30 cellular contexts compared by ENCODE assay signal in the genomic region with DNA sequence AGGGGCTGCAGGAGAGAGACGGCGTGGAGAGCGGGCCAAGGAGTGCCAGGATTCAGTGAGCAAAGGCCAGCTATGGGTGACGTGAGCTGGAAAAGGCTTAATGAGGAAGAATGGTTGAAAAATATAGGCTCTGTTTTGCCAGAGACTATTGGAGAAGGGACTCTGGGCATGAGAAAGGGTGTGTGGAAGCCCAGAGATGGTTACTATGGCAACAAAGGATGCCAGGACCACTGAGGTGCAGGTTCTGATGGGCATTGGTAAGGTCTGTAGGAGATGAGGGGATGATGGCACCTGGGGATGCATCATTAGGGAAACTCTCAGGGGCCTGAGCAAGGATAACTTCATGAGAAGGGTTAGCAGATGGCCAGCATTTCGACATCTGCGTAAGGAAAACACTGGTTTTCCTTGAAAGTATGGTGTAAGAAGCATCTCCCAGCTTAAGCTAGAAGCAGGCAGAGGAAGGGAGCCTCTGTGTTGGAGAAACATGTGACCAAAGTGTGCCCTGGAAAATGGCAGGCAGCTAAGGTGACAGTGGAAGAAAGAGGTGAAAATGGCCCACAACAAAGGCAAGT. TPM values are rescaled to one million over a fixed set of nuclear protein-coding genes. Genes with fewer than 3 reads are reported as not detected.
DNase-seq lines count a peak whose midpoint lies in the region; ATAC-seq, FAIRE-seq and TF ChIP-seq lines count a peak whose summit lies in the region.
"Had no signal": no experiment of that assay in that cellular context is flagged by ENCODE, and none has a peak within 500 bp of the region (broad histone marks: within the 10 kb centered on the region; RNA-seq: fewer than 3 reads in every experiment).

No MANE protein-coding gene starts in this region.

- BruUV-seq in K562 (replicated peaks; lab: Mats Ljungman, UMichigan) = no TSS peak

- TF ChIP-seq RAD21 in K562 (CRISPR knock-in tag; conservative IDR thresholded peaks at IDR 0.05 in 1 of 2, IDR thresholded peaks at IDR 0.05 in 1 of 2) = no peak

- H3K4me3 ChIP-seq in K562 (no peak overlapping the region), prostate gland (no peak overlapping the region), mucosa of descending colon (no peak overlapping the region)
- H3K4me3 ChIP-seq: testis, vagina had no signal

- POLR2A ChIA-PET in K562 (lab: Yijun Ruan, JAX) = interaction anchor here (0.9 to 1.1 kb wide), 3 partner anchors 11 to 28 kb away, joined by 3 read pairs; no protein-coding TSS in a partner anchor
- POLR2A ChIA-PET in activated CD8-positive, alpha-beta T cell treated with anti-CD3 and anti-CD28 coated beads, Interleukin-2, amount 10 ng/mL, durations not matched to agents 7 days and 5 days (lab: Charles Lee) = no interaction called here
- POLR2A ChIA-PET in activated CD4-positive, alpha-beta T cell treated with anti-CD3 and anti-CD28 coated beads for 36 hours (lab: Charles Lee) = no interaction called here

- H3K27ac ChIP-seq in K562 (ENCODE audit: extremely low read depth, low read depth, low read length) = no peak overlapping the region
- H3K27ac ChIP-seq in prostate gland = peak overlapping the region; percentile 43 to 60
- H3K27ac ChIP-seq: 22Rv1, HL-60, vagina had no signal

- no peak overlapping the region for H3K9ac ChIP-seq in K562 (ENCODE audit: insufficient read depth in 1 of 2, low read depth in 2 of 2, low read length in 2 of 2)

- no peak for ATAC-seq in K562
- ATAC-seq in activated CD8-positive, alpha-beta T cell treated with anti-CD3 and anti-CD28 coated beads, Interleukin-2, amount 10 ng/mL, durations not matched to agents 7 days and 5 days = no peak
- ATAC-seq in mucosa of descending colon = no peak
- ATAC-seq in activated CD4-positive, alpha-beta T cell treated with anti-CD3 and anti-CD28 coated beads for 36 hours = no peak
- ATAC-seq: left colon, PC-3, sciatic nerve had no signal

- in situ Hi-C loops in K562 (cut with MboI) = no loop called here

- H3K27ac Mint-ChIP-seq in activated CD8-positive, alpha-beta T cell treated with anti-CD3 and anti-CD28 coated beads, Interleukin-2, amount 10 ng/mL, durations not matched to agents 7 days and 5 days = no peak overlapping the region
- H3K27ac Mint-ChIP-seq in activated CD4-positive, alpha-beta T cell treated with anti-CD3 and anti-CD28 coated beads for 36 hours = no peak overlapping the region
- H3K27ac Mint-ChIP-seq: CD4-positive, alpha-beta T cell had no signal

- H3K27me3 ChIP-seq in K562 (ENCODE audit: control insufficient read depth in 2 of 2, insufficient read depth in 2 of 2, low read length in 2 of 2) = peaks cover 32 to 37% of the 10 kb centered on the region in 2 experiments; a peak in 3 of 5 replicates
- no peaks in the 10 kb centered on the region for H3K27me3 ChIP-seq in prostate gland (replicated peaks; ENCODE audit: insufficient read depth)
- H3K27me3 ChIP-seq: testis, vagina had no signal

- no peak for TF ChIP-seq EP300 in K562 (IDR thresholded peaks at IDR 0.05; ENCODE audit: low read length)

- TF ChIP-seq POLR2A in K562 (conservative IDR thresholded peaks at IDR 0.05) = no peak
- TF ChIP-seq POLR2A in prostate gland (IDR thresholded peaks at IDR 0.05) = no peak

- H3K4me3 Mint-ChIP-seq in activated CD8-positive, alpha-beta T cell treated with anti-CD3 and anti-CD28 coated beads, Interleukin-2, amount 10 ng/mL, durations not matched to agents 7 days and 5 days = no peak overlapping the region
- H3K4me3 Mint-ChIP-seq in activated CD4-positive, alpha-beta T cell treated with anti-CD3 and anti-CD28 coated beads for 36 hours = no peak overlapping the region
- H3K4me3 Mint-ChIP-seq: CD4-positive, alpha-beta T cell had no signal

- intact Hi-C loops in K562 (cut with micrococcal nuclease) = no loop called here
- intact Hi-C loops in prostate gland (cut with DNase I) = no loop called here
- intact Hi-C loops in mucosa of descending colon (cut with DNase I, micrococcal nuclease) = no loop called here
- intact Hi-C loops in activated CD4-positive, alpha-beta T cell treated with anti-CD3 and anti-CD28 coated beads for 36 hours (cut with DNase I, micrococcal nuclease) = no loop called here

- no peak overlapping the region for H2AFZ ChIP-seq in K562 (ENCODE audit: low read depth, low read length)

- H3K9me3 ChIP-seq in K562 (replicated peaks; ENCODE audit: control insufficient read depth, insufficient read depth, low read depth, low read length) (no peaks in the 10 kb centered on the region), prostate gland (no peaks in the 10 kb centered on the region), mucosa of descending colon (no peaks in the 10 kb centered on the region)
- H3K9me3 ChIP-seq: testis, vagina had no signal

- WGBS in K562 (ENCODE audit: insufficient coverage, low coverage, missing lambda C conversion rate) = 4% methylated on average over 6 of the region's 6 CpGs
- WGBS in prostate gland = 97% methylated on average over 6 of the region's 6 CpGs

- H3K4me1 ChIP-seq in K562 (replicated peaks in 1 of 2; ENCODE audit: control insufficient read depth in 2 of 2, insufficient read depth in 2 of 2, low read length in 2 of 2) (0 out of 5 replicates have a peak, but pooled peaks cover 0 to 9% of the 10 kb centered on the region in 2 experiments), prostate gland (replicated peaks) (peaks cover 16% of the 10 kb centered on the region), mucosa of descending colon (ENCODE audit: low read depth) (peaks cover 12% of the 10 kb centered on the region)
- H3K4me1 ChIP-seq: vagina had no signal

- H3K4me2 ChIP-seq in K562 (ENCODE audit: insufficient read depth, low read length) = no peak overlapping the region

- FAIRE-seq in K562 (lab: Jason Lieb, UNC) = no peak
- FAIRE-seq: colon had no signal

- no peaks in the 10 kb centered on the region; the same call in 1 of the 2 replicates for H4K20me1 ChIP-seq in K562 (replicated peaks; ENCODE audit: control insufficient read depth, insufficient read depth, low read length)

- peaks cover 5% of the 10 kb centered on the region for H3K27me3 Mint-ChIP-seq in activated CD8-positive, alpha-beta T cell treated with anti-CD3 and anti-CD28 coated beads, Interleukin-2, amount 10 ng/mL, durations not matched to agents 7 days and 5 days (ENCODE audit: low read depth)
- H3K27me3 Mint-ChIP-seq in activated CD4-positive, alpha-beta T cell treated with anti-CD3 and anti-CD28 coated beads for 36 hours = peaks cover 14% of the 10 kb centered on the region

- H3K79me2 ChIP-seq in K562 (ENCODE audit: control insufficient read depth, insufficient read depth, low read length) = no peaks in the 10 kb centered on the region

- no peak for TF ChIP-seq CTCF in K562 (IDR thresholded peaks at IDR 0.05 in 2 of 3, conservative IDR thresholded peaks at IDR 0.05 in 1 of 3; ENCODE audit: insufficient read depth in 2 of 3, low read depth in 1 of 3, low read length in 3 of 3)
- no peak for TF ChIP-seq CTCF in prostate gland (IDR thresholded peaks at IDR 0.05)
- no peak for TF ChIP-seq CTCF in mucosa of descending colon (IDR thresholded peaks at IDR 0.05)

- H3K36me3 ChIP-seq in K562 (ENCODE audit: control insufficient read depth, insufficient read depth, low read length) = no peaks in the 10 kb centered on the region
- H3K36me3 ChIP-seq in prostate gland = no peaks in the 10 kb centered on the region
- no peaks in the 10 kb centered on the region for H3K36me3 ChIP-seq in mucosa of descending colon (ENCODE audit: low read depth)
- H3K36me3 ChIP-seq: vagina had no signal

- no peaks in the 10 kb centered on the region for H3K36me3 Mint-ChIP-seq in activated CD8-positive, alpha-beta T cell treated with anti-CD3 and anti-CD28 coated beads, Interleukin-2, amount 10 ng/mL, durations not matched to agents 7 days and 5 days (ENCODE audit: low read depth)
- no peaks in the 10 kb centered on the region for H3K36me3 Mint-ChIP-seq in activated CD4-positive, alpha-beta T cell treated with anti-CD3 and anti-CD28 coated beads for 36 hours (ENCODE audit: low read depth)

- no peaks in the 10 kb centered on the region for H3K9me3 Mint-ChIP-seq in activated CD8-positive, alpha-beta T cell treated with anti-CD3 and anti-CD28 coated beads, Interleukin-2, amount 10 ng/mL, durations not matched to agents 7 days and 5 days (ENCODE audit: insufficient read depth)
- no peaks in the 10 kb centered on the region for H3K9me3 Mint-ChIP-seq in activated CD4-positive, alpha-beta T cell treated with anti-CD3 and anti-CD28 coated beads for 36 hours (ENCODE audit: low read depth)
- H3K9me3 Mint-ChIP-seq: CD4-positive, alpha-beta T cell had no signal

- H3K9me1 ChIP-seq in K562 (ENCODE audit: control insufficient read depth, insufficient read depth, low read length) = no peaks in the 10 kb centered on the region

- CTCF ChIA-PET in K562 (lab: Yijun Ruan, JAX; ENCODE audit: low intra/inter-chr PET ratio) = no interaction called here
- CTCF ChIA-PET in activated CD8-positive, alpha-beta T cell treated with anti-CD3 and anti-CD28 coated beads, Interleukin-2, amount 10 ng/mL, durations not matched to agents 7 days and 5 days (lab: Charles Lee) = no interaction called here
- CTCF ChIA-PET in activated CD4-positive, alpha-beta T cell treated with anti-CD3 and anti-CD28 coated beads for 36 hours (lab: Charles Lee) = interaction anchor here (1.5 kb wide), 1 partner anchor 30 kb away, joined by 3 read pairs; no protein-coding TSS in a partner anchor

- DNase-seq in NCI-H2171 treated with DMSO at 0.1 percent for 48 hours (lab: John Stamatoyannopoulos, UW) (peak; percentile 46), NCI-H2171 (lab: John Stamatoyannopoulos, UW) (no peak), K562 (ENCODE audit: extremely low read depth in 1 of 4, low spot score in 3 of 4) (no peak), fibroblast of peridontal ligament (ENCODE audit: extremely low read depth) (peak; percentile 80), prostate gland (ENCODE audit: low spot score) (no peak), mucosa of descending colon (no peak)
- no peak for DNase-seq in activated CD8-positive, alpha-beta T cell treated with anti-CD3 and anti-CD28 coated beads, Interleukin-2, amount 10 ng/mL, durations not matched to agents 7 days and 5 days
- DNase-seq in activated CD4-positive, alpha-beta T cell treated with anti-CD3 and anti-CD28 coated beads for 36 hours = no peak
- DNase-seq: activated CD8-positive, alpha-beta memory T cell treated with anti-CD3 and anti-CD28 coated beads for 24 hours; activated effector memory CD4-positive, alpha-beta T cell treated with anti-CD3 and anti-CD28 coated beads, Interleukin-2, amount 50 U/mL, for 16 hours; AML-193; CD4-positive, alpha-beta T cell; effector CD8-positive, alpha-beta T cell; Karpas-422; left colon; mesendoderm; MV-4-11; NCI-H146; NCI-H526; NK-92 treated with Interleukin-12 subunit alpha and Interleukin-12 subunit beta, amount 100 ng/mL, for 24 hours; PC-3; stimulated activated CD4-positive, alpha-beta T cell treated with anti-CD3 and anti-CD28 coated beads, Interleukin-4, amount 100 ng/mL, for 4 hours; stimulated activated naive CD4-positive, alpha-beta T cell treated with Interleukin-2 at 50 U/mL for 16 hours; T-helper 2 cell; testis had no signal

- peaks cover 2% of the 10 kb centered on the region for H3K4me1 Mint-ChIP-seq in activated CD8-positive, alpha-beta T cell treated with anti-CD3 and anti-CD28 coated beads, Interleukin-2, amount 10 ng/mL, durations not matched to agents 7 days and 5 days (ENCODE audit: low read depth)
- no peaks in the 10 kb centered on the region for H3K4me1 Mint-ChIP-seq in activated CD4-positive, alpha-beta T cell treated with anti-CD3 and anti-CD28 coated beads for 36 hours

RNA-seq across cellular contexts. Expression of a gene that starts 21.6 kb away (rescaled TPM):
- not detected in 2 replicates for total RNA-seq in K562 (2011; cell fraction: chromatin; rRNA removed; ENCODE audit: low replicate concordance)
- total RNA-seq in K562 (2011; cell fraction: nucleolus; rRNA removed) = not detected in 2 replicates
- not detected in 2 replicates for total RNA-seq in K562 (2011; cell fraction: nucleoplasm; rRNA removed)
- total RNA-seq in K562 (2014; rRNA removed) = not detected in 2 replicates
- not detected in 2 replicates for total RNA-seq in K562 (2014; rRNA removed; fragmentation: Illumina TruSeq; extraction: Trizol)
- total RNA-seq in K562 (2015; rRNA removed; fragmentation: Illumina TruSeq; extraction: Trizol) = not detected in 2 replicates
- total RNA-seq in K562 (2021) = not detected in 2 replicates
- polyA plus RNA-seq in K562 (2011; rRNA removed) = not detected in 2 replicates
- not detected in 2 replicates for polyA plus RNA-seq in K562 (2011; cell fraction: cytosol; rRNA removed)
- polyA plus RNA-seq in K562 (2011; cell fraction: nucleus; rRNA removed) = not detected in 2 replicates
- polyA plus RNA-seq in K562 (2012) = 0.07 TPM in 1 of 2 replicates, not detected in the other
- not detected in 2 replicates for polyA plus RNA-seq in K562 (2014; fragmentation: Illumina TruSeq; extraction: Trizol)
- polyA plus RNA-seq in K562 (2014; fragmentation: Nextera tagmentation; extraction: Ambion mirVana) = not detected
- polyA plus RNA-seq in K562 (2014; rRNA removed) = not detected in 2 replicates
- polyA minus RNA-seq in K562 (2011; rRNA and poly(A)+ RNA removed) = not detected in 2 replicates
- polyA minus RNA-seq in K562 (2011; cell fraction: cytosol; rRNA and poly(A)+ RNA removed) = not detected in 2 replicates
- not detected in 2 replicates for polyA minus RNA-seq in K562 (2011; cell fraction: nucleus; rRNA and poly(A)+ RNA removed)
- total RNA-seq in prostate gland = 1 to 10 TPM in 1 of 2 donors, under 1 TPM in 1; 0.77 to 6.9 TPM
- total RNA-seq in activated CD8-positive, alpha-beta T cell treated with anti-CD3 and anti-CD28 coated beads, Interleukin-2, amount 10 ng/mL, durations not matched to agents 7 days and 5 days = not detected
- 1 to 10 TPM in 2 of 3 donors, under 1 TPM in 1; 0.26 to 3.5 (median 1.3) TPM for total RNA-seq in mucosa of descending colon
- total RNA-seq in activated CD4-positive, alpha-beta T cell treated with anti-CD3 and anti-CD28 coated beads for 36 hours = not detected
- total RNA-seq: CD4-positive, alpha-beta T cell; PC-3 had no signal

RNA-seq across cellular contexts. Expression of a gene that starts 42.2 kb away (rescaled TPM):
- total RNA-seq in K562 (2011; cell fraction: chromatin; rRNA removed; ENCODE audit: low replicate concordance) = 0.62 and 1.4 TPM in 2 replicates
- 0.39 and 0.50 TPM in 2 replicates for total RNA-seq in K562 (2011; cell fraction: nucleolus; rRNA removed)
- total RNA-seq in K562 (2011; cell fraction: nucleoplasm; rRNA removed) = 0.88 and 1.2 TPM in 2 replicates
- total RNA-seq in K562 (2014; rRNA removed) = 0.23 and 0.45 TPM in 2 replicates
- total RNA-seq in K562 (2014; rRNA removed; fragmentation: Illumina TruSeq; extraction: Trizol) = 0.22 and 0.51 TPM in 2 replicates
- total RNA-seq in K562 (2015; rRNA removed; fragmentation: Illumina TruSeq; extraction: Trizol) = 0.19 and 0.36 TPM in 2 replicates
- total RNA-seq in K562 (2021) = 0.60 and 0.66 TPM in 2 replicates
- 0.11 and 0.60 TPM in 2 replicates for polyA plus RNA-seq in K562 (2011; rRNA removed)
- 0.37 and 1.3 TPM in 2 replicates for polyA plus RNA-seq in K562 (2011; cell fraction: cytosol; rRNA removed)
- polyA plus RNA-seq in K562 (2011; cell fraction: nucleus; rRNA removed) = 0.17 and 1.1 TPM in 2 replicates
- polyA plus RNA-seq in K562 (2012) = 0.90 and 1.9 TPM in 2 replicates
- polyA plus RNA-seq in K562 (2014; fragmentation: Illumina TruSeq; extraction: Trizol) = 0.86 and 1.0 TPM in 2 replicates
- under 1 TPM; 0.27 to 0.48 TPM for polyA plus RNA-seq in K562 (2014; fragmentation: Nextera tagmentation; extraction: Ambion mirVana)
- 0.41 and 0.66 TPM in 2 replicates for polyA plus RNA-seq in K562 (2014; rRNA removed)
- polyA minus RNA-seq in K562 (2011; rRNA and poly(A)+ RNA removed) = 0.14 and 0.27 TPM in 2 replicates
- not detected in 2 replicates for polyA minus RNA-seq in K562 (2011; cell fraction: cytosol; rRNA and poly(A)+ RNA removed)
- 0.44 TPM in 1 of 2 replicates, not detected in the other for polyA minus RNA-seq in K562 (2011; cell fraction: nucleus; rRNA and poly(A)+ RNA removed)
- total RNA-seq in prostate gland = 1 to 10 TPM in 1 of 2 donors, not detected in 1; 9.4 TPM
- not detected for total RNA-seq in activated CD8-positive, alpha-beta T cell treated with anti-CD3 and anti-CD28 coated beads, Interleukin-2, amount 10 ng/mL, durations not matched to agents 7 days and 5 days
- total RNA-seq in mucosa of descending colon = not detected
- not detected for total RNA-seq in activated CD4-positive, alpha-beta T cell treated with anti-CD3 and anti-CD28 coated beads for 36 hours
- total RNA-seq: CD4-positive, alpha-beta T cell; left colon; PC-3; vagina had no signal

Comparison
In these comparisons a context has a peak if more than half of its experiments do, and no peak if none do; other contexts are left out.
1. DNase-seq: peak in NCI-H2171 treated with DMSO at 0.1 percent for 48 hours (single experiment) and fibroblast of peridontal ligament (single experiment); none in NCI-H2171 (single experiment), K562 (0 of 4), prostate gland (single experiment), activated CD8-positive, alpha-beta T cell treated with anti-CD3 and anti-CD28 coated beads, Interleukin-2, amount 10 ng/mL, durations not matched to agents 7 days and 5 days (single experiment), mucosa of descending colon (0 of 3) and activated CD4-positive, alpha-beta T cell treated with anti-CD3 and anti-CD28 coated beads for 36 hours (single experiment).